ENCODE assay signal across 8 cellular contexts in the genomic region with DNA sequence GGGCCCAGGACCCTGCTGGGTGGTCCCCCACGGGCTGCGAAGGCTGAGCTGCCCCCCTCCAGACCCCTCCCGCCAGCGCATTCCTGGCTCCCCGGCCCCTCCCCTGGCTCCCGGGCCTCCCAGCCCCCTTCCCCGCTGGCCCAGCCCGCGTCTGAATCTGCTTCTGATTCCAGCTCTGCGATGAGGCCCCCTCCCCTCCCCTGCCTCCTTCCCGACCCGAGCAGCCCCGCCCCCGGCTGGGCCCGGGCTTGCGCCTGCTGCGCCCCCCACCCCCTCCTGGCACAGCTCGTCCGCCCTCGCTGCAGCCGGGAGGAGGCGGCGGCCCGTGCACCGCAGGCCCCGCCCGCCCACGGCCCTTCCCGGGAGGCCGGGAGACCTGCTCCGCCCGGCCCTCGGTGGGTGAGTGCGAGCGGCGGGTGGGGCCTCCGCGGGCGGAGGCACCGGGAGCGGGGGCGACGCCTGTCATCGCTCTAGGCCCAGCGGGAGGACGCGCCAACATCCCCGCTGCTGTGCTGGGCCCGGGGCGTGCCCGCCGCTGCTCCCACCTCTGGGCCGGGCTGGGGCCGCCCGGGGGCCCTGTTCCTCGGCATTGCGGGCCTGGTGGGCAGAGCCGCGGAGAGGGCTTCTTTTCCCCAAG. TPM values are rescaled to one million over a fixed set of nuclear protein-coding genes. Genes with fewer than 3 reads are reported as not detected.
DNase-seq lines count a peak whose midpoint lies in the region; ATAC-seq and TF ChIP-seq lines count a peak whose summit lies in the region.

A gene (plus strand): TSS at position 282 of the 637 bp plus-strand sequence. CDS start 405 bp downstream, outside the sequence.

- H3K4me3 ChIP-seq in OCI-LY7 (ENCODE audit: low read depth, low read length, poor library complexity, severe bottlenecking) = peak within 1 kb of the TSS; percentile 60
- H3K4me3 ChIP-seq in left ventricle myocardium inferior = peak within 1 kb of the TSS; percentile 56
- H3K4me3 ChIP-seq in suprapubic skin = peak within 1 kb of the TSS; percentile 35
- H3K4me3 ChIP-seq in testis = peak within 1 kb of the TSS in 1 of 2 donors; percentile 26

- peak; percentile 8 for ATAC-seq in activated CD8-positive, alpha-beta T cell treated with anti-CD3 and anti-CD28 coated beads for 36 hours
- no peak for ATAC-seq in activated CD8-positive, alpha-beta T cell treated with anti-CD3 and anti-CD28 coated beads, Interleukin-2, amount 10 ng/mL, durations not matched to agents 7 days and 5 days
- no peak for ATAC-seq in HG03354 (IDR thresholded peaks at IDR 0.05; ENCODE audit: poor library complexity, severe bottlenecking, unreplicated experiment)

- TF ChIP-seq EP300 in suprapubic skin (IDR thresholded peaks at IDR 0.05) = no peak

- no peak for TF ChIP-seq POLR2A in suprapubic skin (IDR thresholded peaks at IDR 0.05)
- no peak for TF ChIP-seq POLR2A in testis (IDR thresholded peaks at IDR 0.05)

- no peaks in the 10 kb centered on the region for H3K9me3 Mint-ChIP-seq in activated CD8-positive, alpha-beta T cell treated with anti-CD3 and anti-CD28 coated beads for 36 hours
- no peaks in the 10 kb centered on the region for H3K9me3 Mint-ChIP-seq in activated CD8-positive, alpha-beta T cell treated with anti-CD3 and anti-CD28 coated beads, Interleukin-2, amount 10 ng/mL, durations not matched to agents 7 days and 5 days (ENCODE audit: insufficient read depth)

- no peak for TF ChIP-seq CTCF in activated CD8-positive, alpha-beta T cell treated with anti-CD3 and anti-CD28 coated beads for 36 hours (IDR thresholded peaks at IDR 0.05)
- TF ChIP-seq CTCF in OCI-LY7 (conservative IDR thresholded peaks at IDR 0.05; ENCODE audit: low read length) (no peak), left ventricle myocardium inferior (IDR thresholded peaks at IDR 0.05; ENCODE audit: borderline replicate concordance) (no peak), suprapubic skin (IDR thresholded peaks at IDR 0.05) (no peak), testis (IDR thresholded peaks at IDR 0.05) (no peak), GM10248 (IDR thresholded peaks at IDR 0.05; ENCODE audit: control extremely low read depth, extremely low read depth, low read depth, missing control alignments) (no peak)

- H3K36me3 Mint-ChIP-seq in activated CD8-positive, alpha-beta T cell treated with anti-CD3 and anti-CD28 coated beads for 36 hours (ENCODE audit: low read depth) = no peaks in the 10 kb centered on the region
- no peaks in the 10 kb centered on the region for H3K36me3 Mint-ChIP-seq in activated CD8-positive, alpha-beta T cell treated with anti-CD3 and anti-CD28 coated beads, Interleukin-2, amount 10 ng/mL, durations not matched to agents 7 days and 5 days (ENCODE audit: low read depth)

- H3K4me1 Mint-ChIP-seq in activated CD8-positive, alpha-beta T cell treated with anti-CD3 and anti-CD28 coated beads for 36 hours (ENCODE audit: low read depth) = peaks cover 26% of the 10 kb centered on the region
- peaks cover 15% of the 10 kb centered on the region for H3K4me1 Mint-ChIP-seq in activated CD8-positive, alpha-beta T cell treated with anti-CD3 and anti-CD28 coated beads, Interleukin-2, amount 10 ng/mL, durations not matched to agents 7 days and 5 days (ENCODE audit: low read depth)

- H3K4me3 Mint-ChIP-seq in activated CD8-positive, alpha-beta T cell treated with anti-CD3 and anti-CD28 coated beads for 36 hours = no peak within 1 kb of the TSS
- no peak within 1 kb of the TSS for H3K4me3 Mint-ChIP-seq in activated CD8-positive, alpha-beta T cell treated with anti-CD3 and anti-CD28 coated beads, Interleukin-2, amount 10 ng/mL, durations not matched to agents 7 days and 5 days

- WGBS in suprapubic skin = 3% methylated on average over 30 of the region's 59 CpGs
- 0 to 2% methylated on average over 10 to 19 of the region's 59 CpGs for WGBS in testis, 2 donors

- peak within 1 kb of the TSS; percentile 89 for H3K27ac ChIP-seq in OCI-LY7 (ENCODE audit: low read depth, low read length, poor library complexity, severe bottlenecking)
- H3K27ac ChIP-seq in left ventricle myocardium inferior (replicated peaks) = no peak within 1 kb of the TSS
- H3K27ac ChIP-seq in suprapubic skin = no peak within 1 kb of the TSS
- peak within 1 kb of the TSS in 1 of 2 donors; percentile 24 for H3K27ac ChIP-seq in testis

- H3K4me1 ChIP-seq in OCI-LY7 (ENCODE audit: insufficient read depth, low read length, poor library complexity, severe bottlenecking) (peaks cover 78% of the 10 kb centered on the region), left ventricle myocardium inferior (peaks cover 80% of the 10 kb centered on the region), suprapubic skin (peaks cover 77% of the 10 kb centered on the region), testis (peaks cover 39% of the 10 kb centered on the region)

- no peak within 1 kb of the TSS for H3K27ac Mint-ChIP-seq in activated CD8-positive, alpha-beta T cell treated with anti-CD3 and anti-CD28 coated beads for 36 hours
- H3K27ac Mint-ChIP-seq in activated CD8-positive, alpha-beta T cell treated with anti-CD3 and anti-CD28 coated beads, Interleukin-2, amount 10 ng/mL, durations not matched to agents 7 days and 5 days = no peak within 1 kb of the TSS

- H3K4me2 ChIP-seq in OCI-LY7 (ENCODE audit: low read length) = peak within 1 kb of the TSS; percentile 91

- H3K36me3 ChIP-seq in OCI-LY7 (ENCODE audit: insufficient read depth, low read length) (no peaks in the 10 kb centered on the region), left ventricle myocardium inferior (no peaks in the 10 kb centered on the region), suprapubic skin (no peaks in the 10 kb centered on the region), testis (ENCODE audit: low read depth, missing control alignments) (no peaks in the 10 kb centered on the region)

- BruUV-seq in OCI-LY7 (replicated peaks; lab: Mats Ljungman, UMichigan) = no TSS peak

- H3K9me3 ChIP-seq in OCI-LY7 (ENCODE audit: low read length) = no peaks in the 10 kb centered on the region
- no peaks in the 10 kb centered on the region for H3K9me3 ChIP-seq in left ventricle myocardium inferior (replicated peaks)
- H3K9me3 ChIP-seq in suprapubic skin = no peaks in the 10 kb centered on the region
- H3K9me3 ChIP-seq in testis = no peaks in the 10 kb centered on the region

- CTCF ChIA-PET in activated CD8-positive, alpha-beta T cell treated with anti-CD3 and anti-CD28 coated beads for 36 hours (lab: Charles Lee) = interaction anchor here (0.6 to 0.8 kb wide), 2 partner anchors 11 to 30 kb away, joined by 3 to 4 read pairs; a partner anchor contains a TSS
- CTCF ChIA-PET in activated CD8-positive, alpha-beta T cell treated with anti-CD3 and anti-CD28 coated beads, Interleukin-2, amount 10 ng/mL, durations not matched to agents 7 days and 5 days (lab: Charles Lee) = interaction anchor here (1.4 to 3.3 kb wide), 2 partner anchors 11 to 30 kb away, joined by 4 to 10 read pairs; a partner anchor contains a TSS
- CTCF ChIA-PET in OCI-LY7 (lab: Charles Lee; ENCODE audit: unreplicated experiment) (no interaction called here), GM10248 (lab: Yijun Ruan, JAX) (interaction anchor here (0.7 to 2.1 kb wide), 4 partner anchors 10 to 42 kb away, joined by 3 to 11 read pairs (median 4); a partner anchor contains a TSS)

- intact Hi-C loops in activated CD8-positive, alpha-beta T cell treated with anti-CD3 and anti-CD28 coated beads for 36 hours (cut with micrococcal nuclease) = no loop called here
- intact Hi-C loops in OCI-LY7 (cut with micrococcal nuclease; ENCODE audit: unreplicated experiment) = no loop called here
- intact Hi-C loops in left ventricle myocardium inferior (cut with micrococcal nuclease) = no loop called here
- intact Hi-C loops in testis (cut with DNase I; ENCODE audit: low total_unique reads) = no loop called here

- H3K27me3 Mint-ChIP-seq in activated CD8-positive, alpha-beta T cell treated with anti-CD3 and anti-CD28 coated beads for 36 hours = peaks cover 32% of the 10 kb centered on the region
- peaks cover 38% of the 10 kb centered on the region for H3K27me3 Mint-ChIP-seq in activated CD8-positive, alpha-beta T cell treated with anti-CD3 and anti-CD28 coated beads, Interleukin-2, amount 10 ng/mL, durations not matched to agents 7 days and 5 days (ENCODE audit: low read depth)

- H3K9me2 ChIP-seq in OCI-LY7 (ENCODE audit: insufficient read depth, low read length) = no peaks in the 10 kb centered on the region

- peaks cover 6% of the 10 kb centered on the region; the same call in 1 of the 2 replicates for H3K79me2 ChIP-seq in OCI-LY7 (ENCODE audit: insufficient read depth, low read depth, low read length)

- H2AFZ ChIP-seq in OCI-LY7 (ENCODE audit: low read length) = no peak within 1 kb of the TSS

- peak; percentile 50 for DNase-seq in activated CD8-positive, alpha-beta T cell treated with anti-CD3 and anti-CD28 coated beads for 36 hours
- DNase-seq in activated CD8-positive, alpha-beta T cell treated with anti-CD3 and anti-CD28 coated beads, Interleukin-2, amount 10 ng/mL, durations not matched to agents 7 days and 5 days = no peak
- DNase-seq in OCI-LY7 (ENCODE audit: low spot score) (peak; percentile 62), left ventricle myocardium inferior (no peak), suprapubic skin (ENCODE audit: low spot score in 2 of 2) (no peak), testis (no peak), GM10248 (ENCODE audit: extremely low spot score) (no peak)

- H3K27me3 ChIP-seq in left ventricle myocardium inferior (ENCODE audit: low read depth) (peaks cover 49% of the 10 kb centered on the region), suprapubic skin (peaks cover 26% of the 10 kb centered on the region), testis (no peaks in the 10 kb centered on the region)

- H4K20me1 ChIP-seq in OCI-LY7 (ENCODE audit: insufficient read depth, low read length) = peaks cover 5% of the 10 kb centered on the region; the same call in 1 of the 2 replicates

- POLR2A ChIA-PET in activated CD8-positive, alpha-beta T cell treated with anti-CD3 and anti-CD28 coated beads for 36 hours (lab: Charles Lee) = interaction anchor here (1.1 to 2.8 kb wide), 2 partner anchors 11 to 317 kb away, joined by 3 to 19 read pairs; a partner anchor contains a TSS
- POLR2A ChIA-PET in activated CD8-positive, alpha-beta T cell treated with anti-CD3 and anti-CD28 coated beads, Interleukin-2, amount 10 ng/mL, durations not matched to agents 7 days and 5 days (lab: Charles Lee) = interaction anchor here (3.2 kb wide), 1 partner anchor 10 kb away, joined by 14 read pairs; a partner anchor contains a TSS
- POLR2A ChIA-PET in OCI-LY7 (lab: Charles Lee) (interaction anchor here (1.0 to 1.9 kb wide), 2 partner anchors 11 to 30 kb away, joined by 3 to 11 read pairs; a partner anchor contains a TSS), GM10248 (lab: Yijun Ruan, JAX) (no interaction called here)

RNA-seq across cellular contexts. Expression of the gene that starts here (rescaled TPM):
- total RNA-seq in activated CD8-positive, alpha-beta T cell treated with anti-CD3 and anti-CD28 coated beads for 36 hours = not detected
- under 1 TPM in 1 of 2 experiments, not detected in 1; 0.10 TPM for total RNA-seq in activated CD8-positive, alpha-beta T cell treated with anti-CD3 and anti-CD28 coated beads, Interleukin-2, amount 10 ng/mL, durations not matched to agents 7 days and 5 days
- total RNA-seq in OCI-LY7 (2014; rRNA removed; shearing (Covaris generic)) = 2.3 and 4.8 TPM in 2 replicates
- 1.5 and 1.7 TPM in 2 replicates for total RNA-seq in OCI-LY7 (2022)
- 0.14 TPM for total RNA-seq in left ventricle myocardium inferior
- not detected for total RNA-seq in suprapubic skin
- 1 to 10 TPM; 1.1 to 1.7 TPM for total RNA-seq in testis
- polyA plus RNA-seq in testis (ENCODE audit: insufficient read depth, low read depth, low replicate concordance) = not detected

Comparison
In these comparisons a context has a peak if more than half of its experiments do, and no peak if none do; other contexts are left out.
1. Peak in DNase-seq and ATAC-seq in activated CD8-positive, alpha-beta T cell treated with anti-CD3 and anti-CD28 coated beads for 36 hours; RNA of the gene not detected or under 1 TPM.